16 cellular contexts compared by ENCODE assay signal in the genomic region with DNA sequence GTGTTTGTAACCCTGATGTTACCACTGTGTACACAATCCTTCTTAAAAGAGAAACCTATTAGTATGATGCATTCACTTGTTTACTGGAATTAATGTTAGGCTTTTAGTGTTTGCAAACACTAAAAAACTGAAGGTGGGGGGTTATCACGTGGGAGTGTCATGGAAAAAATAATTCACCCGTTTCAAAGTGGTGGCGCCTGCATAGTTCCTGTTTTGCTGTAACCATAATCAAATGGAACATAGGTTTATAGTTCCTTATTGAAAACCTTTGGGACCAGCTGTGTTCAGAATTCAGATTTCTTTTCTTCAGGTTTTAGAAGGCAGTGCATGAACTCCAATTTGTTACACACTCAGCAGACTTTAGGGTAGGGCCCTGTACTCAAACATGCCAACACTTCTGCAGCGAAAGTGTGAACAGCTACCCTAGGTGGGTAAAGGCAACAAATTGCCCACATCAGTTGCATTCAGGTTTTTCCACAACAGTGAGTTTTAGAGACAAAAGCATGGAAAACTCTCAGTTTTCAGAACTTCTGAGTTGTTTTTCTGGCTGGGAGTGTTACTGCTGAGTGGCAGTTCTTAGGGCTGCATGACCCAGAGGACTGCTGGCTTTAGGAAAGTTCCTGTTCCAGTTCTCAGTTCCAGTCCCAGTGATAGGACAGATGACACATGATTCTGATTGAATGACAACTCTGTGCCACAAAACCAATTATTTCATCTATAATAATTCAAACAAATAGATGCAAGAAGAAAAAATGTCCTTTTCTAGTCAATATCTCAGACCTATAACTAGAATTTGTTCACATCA. TPM values are rescaled to one million over a fixed set of nuclear protein-coding genes. Genes with fewer than 3 reads are reported as not detected.
DNase-seq lines count a peak whose midpoint lies in the region; ATAC-seq lines count a peak whose summit lies in the region.
"Had no signal": no experiment of that assay in that cellular context is flagged by ENCODE, and none has a peak within 500 bp of the region (broad histone marks: within the 10 kb centered on the region; RNA-seq: fewer than 3 reads in every experiment).

No MANE protein-coding gene starts in this region.

- peak overlapping the region; percentile 39 for H2BK120ac ChIP-seq in trophoblast cell (ENCODE audit: insufficient read depth, low read length, poor library complexity)

- peaks cover 3 to 6% of the 10 kb centered on the region in 2 experiments for H3K4me1 ChIP-seq in trophoblast cell (ENCODE audit: control insufficient read depth in 1 of 2, insufficient read depth in 2 of 2, low read length in 2 of 2)
- H3K4me1 ChIP-seq: colonic mucosa, upper lobe of left lung had no signal

- H3K4me3 ChIP-seq in trophoblast cell (ENCODE audit: low read depth, low read length) (no peak overlapping the region), MG63 (no peak overlapping the region)
- H3K4me3 ChIP-seq: colonic mucosa, pancreas, upper lobe of left lung had no signal

- no peaks in the 10 kb centered on the region for H3K27me3 Mint-ChIP-seq in activated T-helper 1 cell treated with anti-CD3 and anti-CD28 coated beads, Interleukin-12 subunit alpha, Interleukin-12 subunit beta, Interleukin-2, Interleukin-4 antibody, amounts not matched to agents 30 ng/mL and 10 ng/mL and 1 ng/mL, durations not matched to agents 14 hours and 24 hours and 36 hours (ENCODE audit: insufficient read depth)
- H3K27me3 Mint-ChIP-seq: activated CD4-positive, alpha-beta memory T cell treated with anti-CD3 and anti-CD28 coated beads for 36 hours; activated naive CD4-positive, alpha-beta T cell treated with anti-CD3 and anti-CD28 coated beads, Interleukin-2, amount 50 U/mL, for 24 hours had no signal

- peaks cover 5% of the 10 kb centered on the region for H3K9me3 Mint-ChIP-seq in activated T-helper 1 cell treated with anti-CD3 and anti-CD28 coated beads, Interleukin-12 subunit alpha, Interleukin-12 subunit beta, Interleukin-2, Interleukin-4 antibody, amounts not matched to agents 30 ng/mL and 10 ng/mL and 1 ng/mL, durations not matched to agents 14 hours and 24 hours and 36 hours
- H3K9me3 Mint-ChIP-seq: activated CD4-positive, alpha-beta memory T cell treated with anti-CD3 and anti-CD28 coated beads for 36 hours; activated naive CD4-positive, alpha-beta T cell treated with anti-CD3 and anti-CD28 coated beads, Interleukin-2, amount 50 U/mL, for 24 hours had no signal

- H3K27me3 ChIP-seq in trophoblast cell (ENCODE audit: insufficient read depth, low read length) (no peaks in the 10 kb centered on the region), MG63 (no peaks in the 10 kb centered on the region)
- H3K27me3 ChIP-seq: colonic mucosa, pancreas, upper lobe of left lung had no signal

- peak overlapping the region; percentile 31 for H3K27ac Mint-ChIP-seq in activated T-helper 1 cell treated with anti-CD3 and anti-CD28 coated beads, Interleukin-12 subunit alpha, Interleukin-12 subunit beta, Interleukin-2, Interleukin-4 antibody, amounts not matched to agents 30 ng/mL and 10 ng/mL and 1 ng/mL, durations not matched to agents 14 hours and 24 hours and 36 hours
- H3K27ac Mint-ChIP-seq: activated CD4-positive, alpha-beta memory T cell treated with anti-CD3 and anti-CD28 coated beads for 36 hours had no signal

- no peak overlapping the region for H2BK12ac ChIP-seq in trophoblast cell (ENCODE audit: low read length)

- peaks cover 12% of the 10 kb centered on the region for H3K36me3 Mint-ChIP-seq in activated T-helper 1 cell treated with anti-CD3 and anti-CD28 coated beads, Interleukin-12 subunit alpha, Interleukin-12 subunit beta, Interleukin-2, Interleukin-4 antibody, amounts not matched to agents 30 ng/mL and 10 ng/mL and 1 ng/mL, durations not matched to agents 14 hours and 24 hours and 36 hours (ENCODE audit: low read depth)
- H3K36me3 Mint-ChIP-seq: activated CD4-positive, alpha-beta memory T cell treated with anti-CD3 and anti-CD28 coated beads for 36 hours had no signal

- H3K4me2 ChIP-seq in trophoblast cell (ENCODE audit: low read length), result no peak overlapping the region

- H4K12ac ChIP-seq in trophoblast cell (ENCODE audit: low read depth, low read length), result no peak overlapping the region

- no peak overlapping the region for H3K4ac ChIP-seq in trophoblast cell (ENCODE audit: low read depth, low read length)

- no peak for DNase-seq in activated T-helper 1 cell treated with anti-CD3 and anti-CD28 coated beads, Interleukin-12 subunit alpha, Interleukin-12 subunit beta, Interleukin-2, Interleukin-4 antibody, amounts not matched to agents 30 ng/mL and 10 ng/mL and 1 ng/mL, durations not matched to agents 14 hours and 24 hours and 36 hours (ENCODE audit: low spot score)
- DNase-seq in trophoblast cell (peak in 1 of 2 donors; percentile 13), MG63 (no peak), RPMI8226 (no peak), KG1 (lab: John Stamatoyannopoulos, UW) (no peak)
- DNase-seq in activated CD4-positive, alpha-beta T cell treated with anti-CD3 and anti-CD28 coated beads for 48 hours, result no peak
- DNase-seq: activated CD4-positive, alpha-beta memory T cell treated with anti-CD3 and anti-CD28 coated beads for 36 hours; colonic mucosa; COR-L47; left colon; NCI-H524 treated with DMSO at 0.1 percent for 48 hours; pancreas; upper lobe of left lung had no signal

- H2AFZ ChIP-seq in trophoblast cell (ENCODE audit: insufficient read depth, low read length, poor library complexity), result no peak overlapping the region

- no peaks in the 10 kb centered on the region for H3K9me3 ChIP-seq in trophoblast cell (ENCODE audit: insufficient read depth, low read depth, low read length)
- H3K9me3 ChIP-seq in MG63, result no peaks in the 10 kb centered on the region
- H3K9me3 ChIP-seq: colonic mucosa, pancreas, upper lobe of left lung had no signal

- H3K4me1 Mint-ChIP-seq in activated T-helper 1 cell treated with anti-CD3 and anti-CD28 coated beads, Interleukin-12 subunit alpha, Interleukin-12 subunit beta, Interleukin-2, Interleukin-4 antibody, amounts not matched to agents 30 ng/mL and 10 ng/mL and 1 ng/mL, durations not matched to agents 14 hours and 24 hours and 36 hours (ENCODE audit: low read depth), result peaks cover 50% of the 10 kb centered on the region

- intact Hi-C loops in activated T-helper 1 cell treated with anti-CD3 and anti-CD28 coated beads, Interleukin-12 subunit alpha, Interleukin-12 subunit beta, Interleukin-2, Interleukin-4 antibody, amounts not matched to agents 30 ng/mL and 10 ng/mL and 1 ng/mL, durations not matched to agents 14 hours and 24 hours and 36 hours (cut with micrococcal nuclease), result no loop called here

- H4K91ac ChIP-seq in trophoblast cell (ENCODE audit: low read depth, low read length), result no peak overlapping the region

- H3K18ac ChIP-seq in trophoblast cell (ENCODE audit: low read length), result no peak overlapping the region

- no peak overlapping the region for H3K27ac ChIP-seq in trophoblast cell (ENCODE audit: low read depth, low read length)
- H3K27ac ChIP-seq: colonic mucosa had no signal

- H3K14ac ChIP-seq in trophoblast cell (ENCODE audit: low read length), result no peak overlapping the region

- H3K9ac ChIP-seq in trophoblast cell (ENCODE audit: low read length), result no peak overlapping the region

- H3K4me3 Mint-ChIP-seq in activated T-helper 1 cell treated with anti-CD3 and anti-CD28 coated beads, Interleukin-12 subunit alpha, Interleukin-12 subunit beta, Interleukin-2, Interleukin-4 antibody, amounts not matched to agents 30 ng/mL and 10 ng/mL and 1 ng/mL, durations not matched to agents 14 hours and 24 hours and 36 hours, result no peak overlapping the region
- H3K4me3 Mint-ChIP-seq: activated CD4-positive, alpha-beta memory T cell treated with anti-CD3 and anti-CD28 coated beads for 36 hours; activated naive CD4-positive, alpha-beta T cell treated with anti-CD3 and anti-CD28 coated beads, Interleukin-2, amount 50 U/mL, for 24 hours had no signal

- WGBS in trophoblast cell (ENCODE audit: extremely low coverage, insufficient coverage, insufficient read length), result no CpG with 5 or more reads among the region's 4 CpGs

- peaks cover 1% of the 10 kb centered on the region for H3K79me1 ChIP-seq in trophoblast cell (ENCODE audit: low read length)

- H4K8ac ChIP-seq in trophoblast cell (ENCODE audit: low read depth, low read length), result no peak overlapping the region

- ATAC-seq in GM18907 (IDR thresholded peaks at IDR 0.05; ENCODE audit: unreplicated experiment), result peak; percentile 53
- peak; percentile 46 for ATAC-seq in HG03439 (IDR thresholded peaks at IDR 0.05; ENCODE audit: unreplicated experiment)
- ATAC-seq: left colon had no signal

- no peaks in the 10 kb centered on the region for H3K79me2 ChIP-seq in trophoblast cell (ENCODE audit: control insufficient read depth, insufficient read depth, low read length, poor library complexity)

- H3K23ac ChIP-seq in trophoblast cell (ENCODE audit: low read length), result no peak overlapping the region

- H2BK5ac ChIP-seq in trophoblast cell (ENCODE audit: low read depth, low read length, poor library complexity), result no peak overlapping the region

- H2AK5ac ChIP-seq in trophoblast cell (ENCODE audit: low read length), result no peak overlapping the region

- no peaks in the 10 kb centered on the region for H3K36me3 ChIP-seq in trophoblast cell (ENCODE audit: control insufficient read depth in 1 of 2, insufficient read depth in 2 of 2, low read length in 2 of 2)
- no peaks in the 10 kb centered on the region for H3K36me3 ChIP-seq in MG63
- H3K36me3 ChIP-seq: colonic mucosa, pancreas, upper lobe of left lung had no signal

RNA-seq across cellular contexts. Expression of a gene that starts 29.1 kb away (rescaled TPM):
- 207 and 225 TPM in 2 replicates for total RNA-seq in activated T-helper 1 cell treated with anti-CD3 and anti-CD28 coated beads, Interleukin-12 subunit alpha, Interleukin-12 subunit beta, Interleukin-2, Interleukin-4 antibody, amounts not matched to agents 30 ng/mL and 10 ng/mL and 1 ng/mL, durations not matched to agents 14 hours and 24 hours and 36 hours
- polyA plus RNA-seq in trophoblast cell (2013), result 195 and 204 TPM in 2 replicates
- total RNA-seq in MG63 (2014; rRNA removed; shearing (Covaris generic); ENCODE audit: low replicate concordance), result 28.5 and 32.5 TPM in 2 replicates
